ENCODE assay signal across 32 cellular contexts in the genomic region with DNA sequence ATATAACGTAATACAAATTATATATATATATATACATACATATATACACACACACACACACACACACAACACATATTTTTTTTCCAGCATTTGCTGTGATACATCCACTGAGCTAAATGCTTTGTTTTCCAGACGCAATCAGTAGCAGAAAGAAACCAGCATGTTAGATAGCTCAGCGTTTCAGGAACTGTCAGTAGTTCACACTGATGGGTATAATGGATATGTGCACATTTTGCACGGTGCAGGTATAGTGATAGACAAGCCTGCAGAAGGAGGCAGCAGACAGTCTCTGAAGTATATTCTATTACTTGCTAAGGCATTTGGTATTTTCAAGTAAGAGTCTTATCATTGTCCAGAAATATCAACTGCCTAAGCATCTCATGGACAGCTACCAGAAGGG.
"Had no signal": no experiment of that assay in that cellular context is flagged by ENCODE, and none has a peak within 500 bp of the region (broad histone marks: within the 10 kb centered on the region; RNA-seq: fewer than 3 reads in every experiment).

No MANE protein-coding gene starts in this region.

- ATAC-seq: activated CD8-positive, alpha-beta T cell treated with anti-CD3 and anti-CD28 coated beads for 36 hours; activated naive CD4-positive, alpha-beta T cell treated with anti-CD3 and anti-CD28 coated beads, Interleukin-2, amount 50 U/mL, for 72 hours; activated T-cell treated with anti-CD3 and anti-CD28 coated beads, Interleukin-2, amount 50 U/mL, for 4 hours; activated T-cell treated with anti-CD3 and anti-CD28 coated beads, Interleukin-2, amount 50 U/mL, for 72 hours; activated T-helper 17 cell treated with anti-CD3 and anti-CD28 coated beads, Interleukin-2, amount 50 U/mL, for 72 hours; body of pancreas had no signal

- H3K4me1 ChIP-seq: adrenal gland, body of pancreas, breast epithelium had no signal

- H3K27me3 ChIP-seq: adrenal gland, body of pancreas, brain microvascular endothelial cell, breast epithelium had no signal

- H3K27ac ChIP-seq: adrenal gland, body of pancreas, brain microvascular endothelial cell, breast epithelium, VCaP had no signal

- DNase-seq: activated B cell treated with CpG ODN at 0.5 μM for 24 hours; activated CD4-positive, alpha-beta memory T cell treated with anti-CD3 and anti-CD28 coated beads for 36 hours; activated CD4-positive, alpha-beta T cell treated with anti-CD3 and anti-CD28 coated beads for 4 hours; activated CD4-positive, alpha-beta T cell treated with anti-CD3 and anti-CD28 coated beads, Interleukin-2, amount 10 ng/mL, durations not matched to agents 24 days and 14 days; activated CD4-positive, alpha-beta T cell treated with anti-CD3 and anti-CD28 coated beads, Interleukin-2, amount 50 U/mL, for 1 hour; activated CD4-positive, alpha-beta T cell treated with anti-CD3 and anti-CD28 coated beads, Interleukin-2, amount 50 U/mL, for 4 hours; activated CD4-positive, CD25-positive, alpha-beta regulatory T cell treated with anti-CD3 and anti-CD28 coated beads, Interleukin-2, amount 50 U/mL, for 72 hours; activated CD8-positive, alpha-beta memory T cell treated with anti-CD3 and anti-CD28 coated beads, Interleukin-2, amount 50 U/mL, for 4 hours; activated CD8-positive, alpha-beta T cell treated with anti-CD3 and anti-CD28 coated beads for 36 hours; activated effector memory CD4-positive, alpha-beta T cell treated with anti-CD3 and anti-CD28 coated beads, Interleukin-2, amount 50 U/mL, for 16 hours; activated gamma-delta T cell treated with Interleukin-2 at 50 U/mL for 16 hours; activated naive CD4-positive, alpha-beta T cell; activated naive CD4-positive, alpha-beta T cell treated with anti-CD3 and anti-CD28 coated beads for 36 hours; activated naive CD4-positive, alpha-beta T cell treated with anti-CD3 and anti-CD28 coated beads, Interleukin-2, amount 50 U/mL, for 16 hours; activated naive CD8-positive, alpha-beta T cell treated with anti-CD3 and anti-CD28 coated beads for 36 hours; activated T-cell treated with anti-CD3 and anti-CD28 coated beads for 4 hours; activated T-cell treated with anti-CD3 and anti-CD28 coated beads, Interleukin-2, amount 50 U/mL, for 1 hour; activated T-cell treated with anti-CD3 and anti-CD28 coated beads, Interleukin-2, amount 50 U/mL, for 4 hours; activated T-cell treated with anti-CD3 and anti-CD28 coated beads, Interleukin-2, amount 50 U/mL, for 72 hours; adrenal gland; amniotic stem cell; aorta; body of pancreas; brain microvascular endothelial cell; cerebellar nuclear complex; T-helper 1 cell; T-helper 2 cell; T-helper 9 cell had no signal

- H3K9me3 ChIP-seq: adrenal gland, body of pancreas, breast epithelium had no signal

- H3K4me3 ChIP-seq: adrenal gland, body of pancreas, breast epithelium had no signal

- H3K36me3 ChIP-seq: adrenal gland, brain microvascular endothelial cell, breast epithelium had no signal
